In genomic region chr17:67842648-67843047, GRCh38 we compare ENCODE assay signal across 25 cellular contexts.
"Had no signal": no experiment of that assay in that cellular context is flagged by ENCODE, and none has a peak within 500 bp of the region (broad histone marks: within the 10 kb centered on the region; RNA-seq: fewer than 3 reads in every experiment).

No MANE protein-coding gene starts in this region.

- H3K27ac Mint-ChIP-seq: endodermal cell had no signal

- H3K27me3 Mint-ChIP-seq: naive B cell; stimulated activated naive B cell treated with anti-CD40 and anti-IgM and Interleukin-4, amounts not matched to agents 10 μg/mL and 1 μg/mL and 100 μg/mL, for 72 hours had no signal

- H3K27ac ChIP-seq: coronary artery, hepatocyte, ovary, right atrium auricular region, sigmoid colon, skin epidermis, stomach, thoracic aorta, transverse colon had no signal

- H3K36me3 Mint-ChIP-seq: naive B cell had no signal

- H2AFZ ChIP-seq: hepatocyte had no signal

- ATAC-seq: left colon; left ventricle myocardium superior; stimulated activated naive B cell treated with anti-CD40 and anti-IgM and Interleukin-4, amounts not matched to agents 10 μg/mL and 1 μg/mL and 100 μg/mL, for 72 hours had no signal

- H3K4me2 ChIP-seq: hepatocyte had no signal

- H3K27me3 ChIP-seq: hepatocyte, ovary, right atrium auricular region, sigmoid colon, stomach, transverse colon had no signal

- H3K36me3 ChIP-seq: ovary, right atrium auricular region, sigmoid colon, stomach, thoracic aorta, transverse colon had no signal

- H3K4me3 ChIP-seq: coronary artery, hepatocyte, lung, ovary, right atrium auricular region, sigmoid colon, skin epidermis, stomach, thoracic aorta, transverse colon had no signal

- H3K4me3 Mint-ChIP-seq: endodermal cell; naive B cell; neural crest cell; stimulated activated naive B cell treated with anti-CD40 and anti-IgM and Interleukin-4, amounts not matched to agents 10 μg/mL and 1 μg/mL and 100 μg/mL, for 72 hours had no signal

- H3K4me1 ChIP-seq: right atrium auricular region had no signal

- H3K9me3 Mint-ChIP-seq: endodermal cell; naive B cell; neural crest cell; stimulated activated naive B cell treated with anti-CD40 and anti-IgM and Interleukin-4, amounts not matched to agents 10 μg/mL and 1 μg/mL and 100 μg/mL, for 72 hours had no signal

- H3K9me3 ChIP-seq: ovary, right atrium auricular region, sigmoid colon, stomach, thoracic aorta, transverse colon had no signal

- DNase-seq: effector CD4-positive, alpha-beta T cell; endodermal cell; erythroblast; foreskin melanocyte; head of caudate nucleus; left colon; left ventricle myocardium superior; mesendoderm; naive B cell; nucleus accumbens; ovary; sigmoid colon; stimulated activated CD4-positive, alpha-beta T cell treated with anti-CD3 and anti-CD28 coated beads, Interleukin-2, amount 100 ng/mL, for 24 hours; stimulated activated CD4-positive, alpha-beta T cell treated with anti-CD3 and anti-CD28 coated beads, Interleukin-4, amount 100 ng/mL, for 4 hours; stimulated activated naive B cell treated with anti-CD40 and anti-IgM and Interleukin-4, amounts not matched to agents 10 μg/mL and 1 μg/mL and 100 μg/mL, for 72 hours; stomach; substantia nigra; transverse colon had no signal
